In the genomic region with DNA sequence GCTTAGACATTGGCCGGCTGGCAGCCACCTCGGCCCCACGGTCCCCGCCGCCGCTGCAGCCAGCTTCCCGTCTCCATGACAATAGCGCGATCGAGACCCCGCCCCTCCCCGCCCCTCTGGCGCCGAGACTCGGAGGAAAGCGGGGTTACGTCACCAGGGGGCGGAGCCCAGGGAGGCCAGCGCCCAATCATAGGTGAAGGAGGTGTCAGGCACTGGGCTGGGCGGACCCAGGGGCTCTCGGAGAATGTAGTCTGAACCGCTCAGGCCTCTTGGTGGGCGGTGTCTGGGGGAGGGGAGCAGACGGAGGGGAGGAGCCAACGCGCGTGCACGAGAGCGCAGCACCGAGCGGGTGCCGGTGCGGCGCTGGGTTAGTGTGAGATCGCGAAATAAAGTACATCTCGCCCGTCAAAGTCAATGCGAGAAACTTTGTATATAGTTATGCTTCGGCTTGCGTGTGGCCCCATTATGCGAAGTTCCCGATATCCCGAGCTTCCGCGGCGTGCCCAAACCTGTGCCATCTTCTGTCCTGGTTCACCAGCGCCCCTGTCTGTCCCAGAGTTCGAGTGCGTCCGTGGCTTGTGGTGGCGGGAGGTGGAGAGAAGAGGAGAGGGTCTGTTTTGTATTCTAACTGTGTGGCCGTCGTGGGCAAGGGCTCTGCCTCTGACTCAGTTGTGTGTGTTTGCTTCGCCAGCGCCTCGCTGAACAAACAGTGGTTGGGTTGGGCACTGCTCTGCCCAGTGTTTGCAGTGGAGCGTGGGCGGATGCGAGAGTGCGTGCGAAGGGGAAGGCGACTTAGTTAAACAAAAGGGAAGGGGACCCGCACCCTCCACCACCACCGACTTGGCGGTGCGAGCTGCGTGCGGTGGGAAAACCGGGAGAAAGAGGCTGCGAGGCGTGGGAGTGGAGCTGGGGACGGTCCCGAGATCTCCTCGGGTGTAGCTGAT, we compare ENCODE assay signal across 8 cellular contexts. TPM values are rescaled to one million over a fixed set of nuclear protein-coding genes. Genes with fewer than 3 reads are reported as not detected.
A peak's percentile ranks its signal among the peaks of the same experiment; 100 is the strongest.
DNase-seq lines count a peak whose midpoint lies in the region; ATAC-seq and TF ChIP-seq lines count a peak whose summit lies in the region.

No MANE protein-coding gene starts in this region.

- H3K4me3 ChIP-seq in AG09309 (ENCODE audit: control insufficient read depth, low read depth, low read length): peak overlapping the region; percentile 79

- in situ Hi-C loops in GM18951 (cut with MboI; ENCODE audit: low sequenced_read_pairs, unreplicated experiment): loop anchor here (10.0 kb wide), 1 partner anchor 645 kb away; a partner anchor contains a TSS

- H3K27ac ChIP-seq in layer of hippocampus (ENCODE audit: low read depth, low read length): peak overlapping the region; percentile 65

- peak; percentile 93 for ATAC-seq in HG03280 (IDR thresholded peaks at IDR 0.05; ENCODE audit: unreplicated experiment)

- peak overlapping the region; percentile 87 for H3K4me3 Mint-ChIP-seq in chondrocyte (ENCODE audit: unreplicated experiment)

- DNase-seq in AG09309 (ENCODE audit: low read depth): peak; percentile 95
- peak; percentile 98 for DNase-seq in NCI-H345 (lab: John Stamatoyannopoulos, UW)
- peak; percentile 87 for DNase-seq in activated CD4-positive, CD25-positive, alpha-beta regulatory T cell treated with anti-CD3 and anti-CD28 coated beads, Interleukin-2, amount 50 U/mL, for 72 hours
- peak; percentile 100 for DNase-seq in chondrocyte (ENCODE audit: low spot score)
- DNase-seq in stimulated activated CD4-positive, alpha-beta T cell treated with anti-CD3 and anti-CD28 coated beads, Interleukin-1b, Interleukin-23, amount 100 ng/mL, for 4 hours (ENCODE audit: low read depth in 2 of 2): peak; percentile 89 to 97

- H3K27me3 Mint-ChIP-seq in chondrocyte (ENCODE audit: low read depth): peaks cover 16% of the 10 kb centered on the region

- no peaks in the 10 kb centered on the region for H3K9me3 Mint-ChIP-seq in chondrocyte (ENCODE audit: low read depth)

- peaks cover 5% of the 10 kb centered on the region for H3K36me3 Mint-ChIP-seq in chondrocyte (ENCODE audit: low read depth)

- H3K27ac Mint-ChIP-seq in chondrocyte (ENCODE audit: unreplicated experiment): peak overlapping the region; percentile 99

- H3K27me3 ChIP-seq in layer of hippocampus (ENCODE audit: control insufficient read depth, insufficient read depth, low read length): peaks cover 18% of the 10 kb centered on the region

- peak; percentile 9 for TF ChIP-seq POLR2A in GM18951 (IDR thresholded peaks at IDR 0.05; ENCODE audit: extremely low read depth, insufficient read depth, insufficient read length)

- peaks cover 43% of the 10 kb centered on the region for H3K4me1 Mint-ChIP-seq in chondrocyte (ENCODE audit: low read depth)

- TF ChIP-seq CTCF in AG09309 (IDR thresholded peaks at IDR 0.05; ENCODE audit: control insufficient read depth, insufficient read depth, low read depth, low read length, missing control alignments) (peak; percentile 29), chondrocyte (IDR thresholded peaks at IDR 0.05) (peak; percentile 68)

RNA-seq across cellular contexts. Expression of a gene that starts 1.3 kb away (rescaled TPM):
- 1.0 to 2.5 TPM (median 1.5 TPM) in 3 replicates for total RNA-seq in chondrocyte

Comparison
In these comparisons a context has a peak if more than half of its experiments do, and no peak if none do; other contexts are left out.
1. Peak in every context shown above with its lines: DNase-seq, ATAC-seq, H3K4me3 ChIP-seq and H3K27ac ChIP-seq.